ENCODE assay signal across 24 cellular contexts in genomic region chr3:46489875-46490274, GRCh38. TPM values are rescaled to one million over a fixed set of nuclear protein-coding genes. Genes with fewer than 3 reads are reported as not detected.
A peak's percentile ranks its signal among the peaks of the same experiment; 100 is the strongest.
DNase-seq lines count a peak whose midpoint lies in the region; TF ChIP-seq lines count a peak whose summit lies in the region.
"Had no signal": no experiment of that assay in that cellular context is flagged by ENCODE, and none has a peak within 500 bp of the region (broad histone marks: within the 10 kb centered on the region; RNA-seq: fewer than 3 reads in every experiment).

No MANE protein-coding gene starts in this region.

- H3K4me3 ChIP-seq in AG04450 (ENCODE audit: low read depth, low read length) (no peak overlapping the region), mesenchymal stem cell (ENCODE audit: insufficient read depth in 1 of 2, low read depth in 1 of 2, low read length in 2 of 2) (no peak overlapping the region)
- H3K4me3 ChIP-seq: left lung, Peyer's patch had no signal

- H3K4me1 ChIP-seq in mesenchymal stem cell (ENCODE audit: control insufficient read depth, insufficient read depth, low read depth, low read length) = peaks cover 7% of the 10 kb centered on the region

- no peak overlapping the region for H2BK12ac ChIP-seq in mesenchymal stem cell (ENCODE audit: low read length in 2 of 2)

- DNase-seq in AG04450 (ENCODE audit: low read depth, low spot score) (peak; percentile 65), HCEC 1CT (peak; percentile 77), amniotic epithelial cell (ENCODE audit: low read depth) (peak; percentile 98), mesenchymal stem cell (peak; percentile 84), inferior parietal cortex (ENCODE audit: extremely low spot score) (no peak), COLO668 (lab: John Stamatoyannopoulos, UW; ENCODE audit: unreplicated experiment) (no peak), occipital lobe (lab: John Stamatoyannopoulos, UW) (no peak)
- no peak for DNase-seq in activated CD4-positive, alpha-beta T cell treated with anti-CD3 and anti-CD28 coated beads, Interleukin-2, amount 50 U/mL, for 48 hours
- DNase-seq: ACHN; activated CD4-positive, CD25-positive, alpha-beta regulatory T cell treated with anti-CD3 and anti-CD28 coated beads, Interleukin-2, amount 50 U/mL, for 72 hours; activated naive CD8-positive, alpha-beta T cell treated with anti-CD3 and anti-CD28 coated beads, Interleukin-2, amount 10 ng/mL, durations not matched to agents 7 days and 5 days; hippocampal formation; left lung; MM.1S; naive B cell; NCI-H2029 treated with DMSO at 0.1 percent for 48 hours; NCI-H69; Peyer's patch; stimulated activated CD4-positive, alpha-beta T cell treated with anti-CD3 and anti-CD28 coated beads, Interleukin-4, amount 100 ng/mL, for 1 hour; T-helper 17 cell had no signal

- H3K14ac ChIP-seq in mesenchymal stem cell (ENCODE audit: low read length in 2 of 2) = no peak overlapping the region

- no peak overlapping the region for H4K91ac ChIP-seq in mesenchymal stem cell (ENCODE audit: low read length)

- H2BK120ac ChIP-seq in mesenchymal stem cell (ENCODE audit: low read depth, low read length) = no peak overlapping the region

- no peak overlapping the region for H2BK15ac ChIP-seq in mesenchymal stem cell (ENCODE audit: low read depth, poor library complexity, severe bottlenecking)

- TF ChIP-seq CTCF in AG04450 (IDR thresholded peaks at IDR 0.05; ENCODE audit: low read depth, low read length) = no peak

- H3K18ac ChIP-seq in mesenchymal stem cell (ENCODE audit: low read depth in 1 of 2, low read length in 2 of 2) = no peak overlapping the region

- H2AK5ac ChIP-seq in mesenchymal stem cell (ENCODE audit: low read length, severe bottlenecking) = no peak overlapping the region

- CTCF ChIA-PET in AG04450 (lab: Charles Lee) = interaction anchor here (0.8 to 4.4 kb wide), 24 partner anchors 9 to 405 kb away, joined by 3 to 129 read pairs (median 9); partner anchors contain the start of genes ALS2CL, LRRC2 and RTP3

- peak overlapping the region; percentile 77 for H3K27ac ChIP-seq in AG04450 (ENCODE audit: low read depth, low read length)
- H3K27ac ChIP-seq in mesenchymal stem cell (ENCODE audit: low read length, poor library complexity, severe bottlenecking) = no peak overlapping the region
- H3K27ac ChIP-seq: left lung had no signal

- H3K79me1 ChIP-seq in mesenchymal stem cell (replicated peaks; ENCODE audit: low read length, poor library complexity, severe bottlenecking) = no peaks in the 10 kb centered on the region

- no peak overlapping the region for H3K23ac ChIP-seq in mesenchymal stem cell (ENCODE audit: low read length in 2 of 2)

- H3K27me3 ChIP-seq in AG04450 (ENCODE audit: control insufficient read depth, insufficient read depth, low read length) (peaks cover 5% of the 10 kb centered on the region), mesenchymal stem cell (ENCODE audit: control insufficient read depth in 1 of 2, insufficient read depth in 1 of 2, low read length in 2 of 2) (peaks cover 0 to 18% of the 10 kb centered on the region in 2 experiments)
- H3K27me3 ChIP-seq: left lung, Peyer's patch had no signal

- H3K9me3 ChIP-seq in AG04450 (ENCODE audit: control insufficient read depth, insufficient read depth, low read length) (no peaks in the 10 kb centered on the region), mesenchymal stem cell (ENCODE audit: control insufficient read depth, low read length) (no peaks in the 10 kb centered on the region)
- H3K9me3 ChIP-seq: left lung, Peyer's patch had no signal

- no peak overlapping the region for H4K8ac ChIP-seq in mesenchymal stem cell (ENCODE audit: low read length)

- POLR2A ChIA-PET in AG04450 (lab: Yijun Ruan, JAX) = interaction anchor here (0.8 to 1.8 kb wide), 5 partner anchors 9 to 77 kb away, joined by 3 to 9 read pairs (median 4); no protein-coding TSS in a partner anchor

- no peak overlapping the region for H3K9ac ChIP-seq in mesenchymal stem cell (ENCODE audit: low read length)

- no peak overlapping the region for H3K4ac ChIP-seq in mesenchymal stem cell (ENCODE audit: low read depth in 1 of 2, low read length in 2 of 2)

- no peaks in the 10 kb centered on the region for H3K36me3 ChIP-seq in mesenchymal stem cell (ENCODE audit: control insufficient read depth in 1 of 2, insufficient read depth in 2 of 2, low read depth in 1 of 2, low read length in 2 of 2)
- H3K36me3 ChIP-seq: left lung, Peyer's patch had no signal

- WGBS in mesenchymal stem cell = 5% methylated on average over 1 of the region's 1 CpG

- H3K4me2 ChIP-seq in mesenchymal stem cell (ENCODE audit: low read length, poor library complexity, severe bottlenecking) = no peak overlapping the region

- H2AFZ ChIP-seq in mesenchymal stem cell (ENCODE audit: low read depth, low read length) = no peak overlapping the region

- H2BK5ac ChIP-seq in mesenchymal stem cell (ENCODE audit: low read depth, low read length, poor library complexity, severe bottlenecking) = no peak overlapping the region

RNA-seq across cellular contexts. Expression of gene RTP3, which starts 7.9 kb away (rescaled TPM):
- 0.06 and 0.14 TPM in 2 replicates for polyA plus RNA-seq in AG04450 (2011; rRNA removed)
- polyA minus RNA-seq in AG04450 (2011; rRNA and poly(A)+ RNA removed) = 0.46 TPM in 1 of 2 replicates, not detected in the other
- not detected for polyA plus RNA-seq in mesenchymal stem cell (2013, experiment 1 of 2)
- not detected for polyA plus RNA-seq in mesenchymal stem cell (2013, experiment 2 of 2)
- total RNA-seq in occipital lobe = not detected
- total RNA-seq: activated naive CD8-positive, alpha-beta T cell treated with anti-CD3 and anti-CD28 coated beads, Interleukin-2, amount 10 ng/mL, durations not matched to agents 7 days and 5 days; chondrocyte; endothelial cell of umbilical vein; left lung; Peyer's patch; renal cortical epithelial cell; T-helper 17 cell; urinary bladder had no signal
- polyA plus RNA-seq: urinary bladder had no signal

RNA-seq across cellular contexts. Expression of gene LTF, which starts 25.2 kb away (rescaled TPM):
- polyA plus RNA-seq in AG04450 (2011; rRNA removed) = 0.10 TPM in 1 of 2 replicates, not detected in the other
- not detected in 2 replicates for polyA minus RNA-seq in AG04450 (2011; rRNA and poly(A)+ RNA removed)
- 0.04 TPM for polyA plus RNA-seq in mesenchymal stem cell (2013, experiment 1 of 2)
- polyA plus RNA-seq in mesenchymal stem cell (2013, experiment 2 of 2) = 0.04 TPM
- 3.6 TPM for total RNA-seq in occipital lobe
- total RNA-seq: activated naive CD8-positive, alpha-beta T cell treated with anti-CD3 and anti-CD28 coated beads, Interleukin-2, amount 10 ng/mL, durations not matched to agents 7 days and 5 days; chondrocyte; endothelial cell of umbilical vein; T-helper 17 cell had no signal
- polyA plus RNA-seq: endothelial cell of umbilical vein had no signal

Comparison
In these comparisons a context has a peak if more than half of its experiments do, and no peak if none do; other contexts are left out.
1. DNase-seq: peak in AG04450 (single experiment), HCEC 1CT (single experiment), amniotic epithelial cell (single experiment) and mesenchymal stem cell (single experiment); none in inferior parietal cortex (single experiment), COLO668 (single experiment), occipital lobe (single experiment) and activated CD4-positive, alpha-beta T cell treated with anti-CD3 and anti-CD28 coated beads, Interleukin-2, amount 50 U/mL, for 48 hours (0 of 2).